In the genomic region with DNA sequence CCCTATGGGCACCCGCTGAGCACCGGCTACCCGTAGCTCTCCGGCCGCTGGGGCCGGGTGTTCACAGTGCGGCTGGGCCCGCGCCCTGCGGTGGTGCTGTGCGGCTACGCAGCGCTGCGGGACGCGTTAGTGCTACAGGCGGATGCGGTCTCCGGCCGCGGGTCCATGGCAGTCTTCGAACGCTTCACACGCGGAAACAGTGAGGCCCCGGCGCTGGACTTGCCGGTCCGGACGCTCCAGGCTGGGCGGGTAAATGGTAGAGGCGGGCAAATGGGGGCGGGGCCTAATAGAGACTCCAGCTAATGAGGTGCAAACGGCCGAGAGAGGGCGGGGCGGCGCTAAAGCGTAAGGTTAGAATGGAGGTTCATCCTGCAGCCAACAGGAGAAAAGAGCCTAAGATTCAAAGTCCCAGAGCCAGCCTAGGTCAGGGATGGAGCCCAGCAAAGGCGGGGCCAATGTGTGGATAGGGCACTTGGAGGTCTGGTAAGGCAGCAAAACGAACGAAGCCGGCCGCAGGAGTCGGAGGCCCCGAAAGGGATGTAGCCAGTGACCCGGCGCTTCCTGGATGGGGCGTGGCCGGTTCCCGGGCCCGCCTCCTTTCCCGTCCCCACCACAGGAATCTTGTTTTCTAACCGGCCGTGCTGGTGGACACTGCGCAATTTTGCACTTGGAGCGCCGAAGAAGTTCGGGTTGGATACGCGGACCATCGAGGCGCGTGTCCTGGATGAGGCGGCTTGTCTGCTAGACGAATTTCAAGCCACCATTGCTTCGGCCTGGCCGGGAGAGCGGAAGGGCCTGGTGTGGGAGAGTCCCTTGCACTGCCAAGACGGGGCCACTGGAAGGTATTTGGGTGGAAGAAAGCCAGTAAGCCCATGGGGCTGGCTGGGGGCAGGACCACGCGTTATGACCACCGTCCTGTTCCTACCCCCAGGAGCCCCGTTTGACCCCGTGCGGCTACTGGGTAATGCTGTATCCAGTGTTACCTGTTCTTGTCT, we compare ENCODE assay signal across 1 cellular context.
TF ChIP-seq lines count a peak whose summit lies in the region.

No MANE protein-coding gene starts in this region.

TF ChIP-seq in A549, 52 proteins besides CTCF, POLR2A, EP300 and RAD21:
- TF ChIP-seq, protein P1, sequence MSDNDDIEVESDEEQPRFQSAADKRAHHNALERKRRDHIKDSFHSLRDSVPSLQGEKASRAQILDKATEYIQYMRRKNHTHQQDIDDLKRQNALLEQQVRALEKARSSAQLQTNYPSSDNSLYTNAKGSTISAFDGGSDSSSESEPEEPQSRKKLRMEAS (IDR thresholded peaks at IDR 0.05): peak; percentile 68
- peak; percentile 86 for TF ChIP-seq E2F6 (IDR thresholded peaks at IDR 0.05; ENCODE audit: borderline replicate concordance, low read depth)
